Comparison of ENCODE assay signal across 8 cellular contexts in the genomic region with DNA sequence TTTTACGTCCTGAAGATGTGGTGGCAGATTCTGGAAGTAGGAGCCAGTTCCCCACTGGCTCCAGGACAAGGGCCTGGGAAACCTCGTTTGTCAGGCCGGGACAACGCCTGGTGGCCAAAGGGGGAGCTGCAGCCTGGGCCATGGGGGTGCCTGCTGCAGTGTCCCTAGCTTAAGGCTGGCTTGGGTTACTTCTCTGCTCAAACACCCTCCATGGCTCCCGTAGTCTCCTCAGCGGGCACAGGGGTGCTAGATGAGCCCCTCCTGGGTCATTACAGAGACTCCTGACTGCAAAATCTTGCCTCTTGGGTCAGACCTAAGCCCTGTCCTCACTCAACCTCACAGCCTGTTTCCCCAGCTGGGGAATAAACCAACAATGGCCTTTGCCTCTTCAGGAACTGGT. TPM values are rescaled to one million over a fixed set of nuclear protein-coding genes. Genes with fewer than 3 reads are reported as not detected.
DNase-seq lines count a peak whose midpoint lies in the region; ATAC-seq and TF ChIP-seq lines count a peak whose summit lies in the region.

No MANE protein-coding gene starts in this region.

- no peak overlapping the region for H2AFZ ChIP-seq in OCI-LY1 (ENCODE audit: low read length)

- no peak overlapping the region for H3K27ac ChIP-seq in OCI-LY1 (ENCODE audit: low read depth, low read length, poor library complexity, severe bottlenecking)

- H3K4me2 ChIP-seq in OCI-LY1 (ENCODE audit: low read length): no peak overlapping the region

- H3K27me3 Mint-ChIP-seq in activated T-cell treated with anti-CD3 and anti-CD28 coated beads, Interleukin-2, amount 50 U/mL, for 24 hours: peaks cover 3% of the 10 kb centered on the region

- ATAC-seq in stimulated activated effector memory CD8-positive, alpha-beta T cell treated with anti-CD3 and anti-CD28 coated beads, Interleukin-12 subunit alpha, Interleukin-12 subunit beta, amount 100 ng/mL, for 72 hours: peak; percentile 56

- no peaks in the 10 kb centered on the region for H3K4me1 ChIP-seq in OCI-LY1 (ENCODE audit: insufficient read depth, low read length, severe bottlenecking)

- 0 out of 2 replicates have a peak, but pooled peaks cover 4% of the 10 kb centered on the region for H3K27me3 ChIP-seq in OCI-LY1 (ENCODE audit: insufficient read depth, low read length)

- no peaks in the 10 kb centered on the region for H3F3A ChIP-seq in OCI-LY1 (ENCODE audit: insufficient read depth, low read length)

- H3K27ac Mint-ChIP-seq in activated T-cell treated with anti-CD3 and anti-CD28 coated beads, Interleukin-2, amount 50 U/mL, for 24 hours: no peak overlapping the region
- H3K27ac Mint-ChIP-seq in stimulated activated effector memory CD8-positive, alpha-beta T cell treated with anti-CD3 and anti-CD28 coated beads, Interleukin-12 subunit alpha, Interleukin-12 subunit beta, amount 100 ng/mL, for 72 hours: no peak overlapping the region

- peak; percentile 56 to 58 for DNase-seq in activated T-cell treated with anti-CD3 and anti-CD28 coated beads, Interleukin-2, amount 50 U/mL, for 48 hours
- DNase-seq in activated T-cell treated with anti-CD3 and anti-CD28 coated beads, Interleukin-2, amount 50 U/mL, for 24 hours: no peak
- DNase-seq in epithelial cell of proximal tubule (ENCODE audit: low read depth): no peak
- no peak for DNase-seq in stimulated activated effector memory CD8-positive, alpha-beta T cell treated with anti-CD3 and anti-CD28 coated beads, Interleukin-12 subunit alpha, Interleukin-12 subunit beta, amount 100 ng/mL, for 72 hours (ENCODE audit: low spot score in 2 of 2)
- no peak for DNase-seq in C1 segment of cervical spinal cord (lab: John Stamatoyannopoulos, UW)
- DNase-seq in GDM1 (lab: John Stamatoyannopoulos, UW): no peak
- DNase-seq in NCI-H774 (lab: John Stamatoyannopoulos, UW): no peak

- H3K36me3 ChIP-seq in OCI-LY1 (ENCODE audit: insufficient read depth, low read length): no peaks in the 10 kb centered on the region

- H3K79me2 ChIP-seq in OCI-LY1 (ENCODE audit: insufficient read depth, low read length): no peaks in the 10 kb centered on the region

- H3K36me3 Mint-ChIP-seq in activated T-cell treated with anti-CD3 and anti-CD28 coated beads, Interleukin-2, amount 50 U/mL, for 24 hours (ENCODE audit: low read depth): no peaks in the 10 kb centered on the region
- no peaks in the 10 kb centered on the region for H3K36me3 Mint-ChIP-seq in stimulated activated effector memory CD8-positive, alpha-beta T cell treated with anti-CD3 and anti-CD28 coated beads, Interleukin-12 subunit alpha, Interleukin-12 subunit beta, amount 100 ng/mL, for 72 hours

- no peaks in the 10 kb centered on the region for H4K20me1 ChIP-seq in OCI-LY1 (ENCODE audit: insufficient read depth, low read length)

- H3K4me3 Mint-ChIP-seq in activated T-cell treated with anti-CD3 and anti-CD28 coated beads, Interleukin-2, amount 50 U/mL, for 24 hours: no peak overlapping the region
- no peak overlapping the region for H3K4me3 Mint-ChIP-seq in stimulated activated effector memory CD8-positive, alpha-beta T cell treated with anti-CD3 and anti-CD28 coated beads, Interleukin-12 subunit alpha, Interleukin-12 subunit beta, amount 100 ng/mL, for 72 hours

- H3K4me1 Mint-ChIP-seq in activated T-cell treated with anti-CD3 and anti-CD28 coated beads, Interleukin-2, amount 50 U/mL, for 24 hours (ENCODE audit: low read depth): peaks cover 3% of the 10 kb centered on the region
- H3K4me1 Mint-ChIP-seq in stimulated activated effector memory CD8-positive, alpha-beta T cell treated with anti-CD3 and anti-CD28 coated beads, Interleukin-12 subunit alpha, Interleukin-12 subunit beta, amount 100 ng/mL, for 72 hours: peaks cover 9% of the 10 kb centered on the region

- H3K9me3 Mint-ChIP-seq in activated T-cell treated with anti-CD3 and anti-CD28 coated beads, Interleukin-2, amount 50 U/mL, for 24 hours: no peaks in the 10 kb centered on the region
- no peaks in the 10 kb centered on the region for H3K9me3 Mint-ChIP-seq in stimulated activated effector memory CD8-positive, alpha-beta T cell treated with anti-CD3 and anti-CD28 coated beads, Interleukin-12 subunit alpha, Interleukin-12 subunit beta, amount 100 ng/mL, for 72 hours

- H3K9me3 ChIP-seq in OCI-LY1 (ENCODE audit: low read length): no peaks in the 10 kb centered on the region

- H3K4me3 ChIP-seq in OCI-LY1 (ENCODE audit: low read depth, low read length, poor library complexity, severe bottlenecking) (no peak overlapping the region), epithelial cell of proximal tubule (ENCODE audit: low read depth, low read length) (no peak overlapping the region)

- no peak overlapping the region for H3K9ac ChIP-seq in OCI-LY1 (ENCODE audit: low read length)

- TF ChIP-seq CTCF in OCI-LY1 (IDR thresholded peaks at IDR 0.05; ENCODE audit: low read length) (peak; percentile 40; the same call in 1 of the 2 replicates), epithelial cell of proximal tubule (conservative IDR thresholded peaks at IDR 0.05; ENCODE audit: low read depth, low read length) (peak; percentile 65)

- H3K9me2 ChIP-seq in OCI-LY1 (ENCODE audit: low read depth, low read length): no peaks in the 10 kb centered on the region

RNA-seq across cellular contexts. Expression of a gene that starts 14.7 kb away (rescaled TPM):
- total RNA-seq in epithelial cell of proximal tubule: 0.06 TPM in 1 of 2 replicates, not detected in the other

RNA-seq across cellular contexts. Expression of a gene that starts 24.1 kb away (rescaled TPM):
- 0.51 and 0.58 TPM in 2 replicates for total RNA-seq in epithelial cell of proximal tubule

RNA-seq across cellular contexts. Expression of a gene that starts 36.8 kb away (rescaled TPM):
- 166 and 181 TPM in 2 replicates for total RNA-seq in epithelial cell of proximal tubule

RNA-seq across cellular contexts. Expression of a gene that starts 37.5 kb away (rescaled TPM):
- total RNA-seq in epithelial cell of proximal tubule: 0.58 and 1.7 TPM in 2 replicates

Comparison
In these comparisons a context has a peak if more than half of its experiments do, and no peak if none do; other contexts are left out.
1. DNase-seq: peak in activated T-cell treated with anti-CD3 and anti-CD28 coated beads, Interleukin-2, amount 50 U/mL, for 48 hours (2 of 2); none in activated T-cell treated with anti-CD3 and anti-CD28 coated beads, Interleukin-2, amount 50 U/mL, for 24 hours (single experiment), epithelial cell of proximal tubule (single experiment), stimulated activated effector memory CD8-positive, alpha-beta T cell treated with anti-CD3 and anti-CD28 coated beads, Interleukin-12 subunit alpha, Interleukin-12 subunit beta, amount 100 ng/mL, for 72 hours (0 of 2), C1 segment of cervical spinal cord (0 of 14), GDM1 (single experiment) and NCI-H774 (single experiment).